8 cellular contexts compared by ENCODE assay signal in the genomic region with DNA sequence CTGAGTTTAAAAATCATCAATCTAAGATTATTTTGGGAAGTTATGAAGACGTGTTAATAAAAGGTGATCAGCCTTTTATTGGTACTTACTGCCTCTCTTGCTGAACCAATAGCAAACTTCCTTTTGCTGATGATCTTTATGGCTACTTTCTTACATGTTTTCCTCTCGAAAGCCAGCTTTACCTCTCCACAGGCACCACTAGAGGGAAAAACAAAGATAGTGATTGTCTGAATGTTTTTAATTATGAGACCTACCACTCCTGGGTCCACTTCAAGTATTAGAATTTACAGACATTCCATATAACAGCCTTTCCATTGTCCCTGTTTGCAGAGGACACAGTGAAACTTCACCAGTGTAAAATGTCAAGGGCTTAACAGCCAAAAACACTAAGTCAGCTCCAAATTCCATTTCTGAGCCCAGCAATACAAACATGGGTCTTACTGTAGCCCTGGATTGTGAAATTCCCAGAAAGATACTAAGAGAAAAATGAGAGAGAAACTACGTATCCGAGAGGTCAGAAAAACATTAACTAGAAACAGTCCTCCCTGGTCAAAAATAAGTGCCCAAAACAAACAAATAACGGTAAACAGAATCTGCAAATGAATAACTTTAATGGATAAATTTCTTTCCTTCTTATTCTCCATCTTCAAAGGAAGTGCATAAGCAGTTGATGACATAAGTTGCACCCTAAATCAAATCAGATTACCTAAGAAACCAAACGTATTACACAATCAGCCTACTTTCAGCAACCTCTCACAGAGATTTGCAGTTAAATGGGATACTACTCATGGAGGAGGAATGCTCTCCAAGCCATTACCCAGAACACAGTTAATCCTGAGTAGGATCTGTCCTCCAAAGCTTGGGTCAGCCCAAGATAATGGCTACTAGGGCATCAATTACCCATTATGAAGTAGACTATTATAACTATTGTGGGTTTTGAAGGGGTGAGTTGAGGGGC. TPM values are rescaled to one million over a fixed set of nuclear protein-coding genes. Genes with fewer than 3 reads are reported as not detected.
A peak's percentile ranks its signal among the peaks of the same experiment; 100 is the strongest.
DNase-seq lines count a peak whose midpoint lies in the region; ATAC-seq and TF ChIP-seq lines count a peak whose summit lies in the region.

No MANE protein-coding gene starts in this region.

- H3K27me3 ChIP-seq in heart left ventricle, result no peaks in the 10 kb centered on the region

- no peak for TF ChIP-seq POLR2A in heart left ventricle (IDR thresholded peaks at IDR 0.05)

- H3K36me3 ChIP-seq in heart left ventricle, result no peaks in the 10 kb centered on the region

- DNase-seq in HFF-Myc (ENCODE audit: extremely low read depth, low read depth) (peak; percentile 79), heart left ventricle (no peak), C1 segment of cervical spinal cord (lab: John Stamatoyannopoulos, UW) (no peak)
- no peak for DNase-seq in activated CD4-positive, alpha-beta T cell treated with anti-CD3 and anti-CD28 coated beads, Interleukin-2, amount 50 U/mL, for 4 hours
- DNase-seq in stimulated activated CD4-positive, alpha-beta T cell treated with anti-CD3 and anti-CD28 coated beads, Interleukin-15, amount 100 ng/mL, for 24 hours, result no peak

- WGBS in heart left ventricle, 4 donors, result 65 to 76% (median 67%) methylated on average over 6 of the region's 6 CpGs

- peaks cover 0 to 27% (median 10%) of the 10 kb centered on the region in 12 donors for H3K4me1 ChIP-seq in heart left ventricle

- intact Hi-C loops in heart left ventricle (cut with DNase I), result no loop called here

- ATAC-seq in heart left ventricle, result peak in 3 of 4 donors; percentile 72 to 92 (median 84)
- ATAC-seq in GM18907 (IDR thresholded peaks at IDR 0.05; ENCODE audit: unreplicated experiment), result no peak

- TF ChIP-seq CTCF in HFF-Myc (IDR thresholded peaks at IDR 0.05; ENCODE audit: low read depth, low read length, missing control alignments), result peak; percentile 16
- 0 out of 2 replicates have a peak, but pooled peaks have one; percentile 11 for TF ChIP-seq CTCF in WI38 (IDR thresholded peaks at IDR 0.05; ENCODE audit: low read depth, low read length)
- TF ChIP-seq CTCF in heart left ventricle (IDR thresholded peaks at IDR 0.05), result no peak

- 0 out of 2 replicates have a peak overlapping the region, but pooled peaks have one; percentile 0 for H3K4me3 ChIP-seq in HFF-Myc (replicated peaks; ENCODE audit: low read depth, low read length)
- H3K4me3 ChIP-seq in WI38 (ENCODE audit: low read depth, low read length), result peak overlapping the region; percentile 43
- peak overlapping the region in 6 of 12 donors; percentile 2 to 31 (median 5) for H3K4me3 ChIP-seq in heart left ventricle
- H3K4me3 ChIP-seq in skin epidermis, result no peak overlapping the region

- no peaks in the 10 kb centered on the region for H3K9me3 ChIP-seq in heart left ventricle

- peak overlapping the region; percentile 0 to 81 (median 58) for H3K27ac ChIP-seq in heart left ventricle
- H3K27ac ChIP-seq in skin epidermis, result peak overlapping the region in 16 of 21 experiments; percentile 11 to 76 (median 46)

RNA-seq across cellular contexts. Expression of a gene that starts 29.5 kb away (rescaled TPM):
- 1 to 10 TPM; 1.1 to 7.8 (median 1.6) TPM for total RNA-seq in heart left ventricle
- 1 to 10 TPM; 2.3 to 2.7 TPM for polyA plus RNA-seq in heart left ventricle

RNA-seq across cellular contexts. Expression of a gene that starts 29.7 kb away (rescaled TPM):
- 10 to 100 TPM in 5 of 9 donors, 1 to 10 TPM in 4; 7.4 to 18.3 (median 10.9) TPM for total RNA-seq in heart left ventricle
- 10 to 100 TPM; 16.8 to 18.1 TPM for polyA plus RNA-seq in heart left ventricle

RNA-seq across cellular contexts. Expression of a gene that starts 32.5 kb away (rescaled TPM):
- 10 to 100 TPM; 13.7 to 34.9 (median 23.0) TPM for total RNA-seq in heart left ventricle
- 1 to 10 TPM; 5.1 to 5.3 TPM for polyA plus RNA-seq in heart left ventricle

Comparison
In these comparisons a context has a peak if more than half of its experiments do, and no peak if none do; other contexts are left out.
1. H3K4me3 ChIP-seq: peak in HFF-Myc (single experiment) and WI38 (single experiment); none in skin epidermis (0 of 7).
2. CTCF ChIP-seq: peak in HFF-Myc (single experiment) and WI38 (single experiment); none in heart left ventricle (0 of 12).